In genomic region chr3:194277547-194278091, GRCh38 we compare ENCODE assay signal across 9 cellular contexts.
A peak's percentile ranks its signal among the peaks of the same experiment; 100 is the strongest.
DNase-seq lines count a peak whose midpoint lies in the region; ATAC-seq, FAIRE-seq and TF ChIP-seq lines count a peak whose summit lies in the region.
"Had no signal": no experiment of that assay in that cellular context is flagged by ENCODE, and none has a peak within 500 bp of the region (broad histone marks: within the 10 kb centered on the region; RNA-seq: fewer than 3 reads in every experiment).

No MANE protein-coding gene starts in this region.

- H4K20me1 ChIP-seq in HepG2 (ENCODE audit: insufficient read depth, low read length), result no peaks in the 10 kb centered on the region

- H3K36me3 Mint-ChIP-seq in central memory CD8-positive, alpha-beta T cell (ENCODE audit: insufficient read depth), result peaks cover 8% of the 10 kb centered on the region
- H3K36me3 Mint-ChIP-seq in stimulated activated effector memory CD8-positive, alpha-beta T cell treated with anti-CD3 and anti-CD28 coated beads, Interleukin-12 subunit alpha, Interleukin-12 subunit beta, amount 100 ng/mL, for 72 hours, result peaks cover 15% of the 10 kb centered on the region

- TF ChIP-seq RAD21 in HepG2 (CRISPR knock-in tag; IDR thresholded peaks at IDR 0.05), result no peak

- BruUV-seq in HepG2 (replicated peaks; lab: Mats Ljungman, UMichigan), result no TSS peak

- in situ Hi-C loops in HepG2 (cut with HindIII; ENCODE audit: extremely low pct_ligation_motif_present, low pct_unique_long_range_greater_than_20kb), result no loop called here

- no peak overlapping the region for H3K9ac ChIP-seq in HepG2 (ENCODE audit: insufficient read depth, low read depth, low read length)

- H3K27me3 Mint-ChIP-seq in central memory CD8-positive, alpha-beta T cell, result peaks cover 28% of the 10 kb centered on the region

- peak overlapping the region; percentile 6 for H3K27ac Mint-ChIP-seq in central memory CD8-positive, alpha-beta T cell (ENCODE audit: low read depth)
- peak overlapping the region; percentile 52 for H3K27ac Mint-ChIP-seq in stimulated activated effector memory CD8-positive, alpha-beta T cell treated with anti-CD3 and anti-CD28 coated beads, Interleukin-12 subunit alpha, Interleukin-12 subunit beta, amount 100 ng/mL, for 72 hours

- peaks cover 4 to 46% of the 10 kb centered on the region in 2 experiments; a peak in 4 of 5 replicates for H3K27me3 ChIP-seq in HepG2 (ENCODE audit: control insufficient read depth in 1 of 2, insufficient read depth in 2 of 2, low read length in 2 of 2)

- H3K36me3 ChIP-seq in HepG2 (replicated peaks in 1 of 2; ENCODE audit: control insufficient read depth in 1 of 2, insufficient read depth in 2 of 2, low read length in 2 of 2), result no peaks in the 10 kb centered on the region
- H3K36me3 ChIP-seq: WERI-Rb-1 had no signal

- H3K4me1 ChIP-seq in HepG2 (ENCODE audit: insufficient read depth, low read length), result peaks cover 11% of the 10 kb centered on the region

- no peak overlapping the region for H2AFZ ChIP-seq in HepG2 (ENCODE audit: low read length)

- H3K9me3 ChIP-seq in HepG2 (ENCODE audit: low read length), result no peaks in the 10 kb centered on the region

- no peak for TF ChIP-seq POLR2A in HepG2 (IDR thresholded peaks at IDR 0.05; ENCODE audit: insufficient read depth in 1 of 2, low read depth in 2 of 2, low read length in 2 of 2)

- intact Hi-C loops in HepG2 (cut with micrococcal nuclease; ENCODE audit: unreplicated experiment), result no loop called here

- 32% methylated on average over 7 of the region's 11 CpGs for WGBS in HepG2 (ENCODE audit: low lambda C conversion rate)

- peak; percentile 81 for DNase-seq in M059J (ENCODE audit: low read depth)
- no peak for DNase-seq in central memory CD8-positive, alpha-beta T cell (ENCODE audit: low spot score in 2 of 2)
- DNase-seq in HepG2 (ENCODE audit: low spot score), result no peak
- DNase-seq in stimulated activated effector memory CD8-positive, alpha-beta T cell treated with anti-CD3 and anti-CD28 coated beads, Interleukin-12 subunit alpha, Interleukin-12 subunit beta, amount 100 ng/mL, for 72 hours (ENCODE audit: low spot score in 2 of 2), result no peak
- no peak for DNase-seq in T-helper 9 cell
- no peak for DNase-seq in activated CD4-positive, CD25-positive, alpha-beta regulatory T cell (lab: John Stamatoyannopoulos, UW)
- no peak for DNase-seq in germinal center (ENCODE audit: low spot score)
- DNase-seq: WERI-Rb-1 had no signal

- no peak for TF ChIP-seq CTCF in HepG2 (CRISPR knock-in tag; IDR thresholded peaks at IDR 0.05)

- TF ChIP-seq EP300 in HepG2 (IDR thresholded peaks at IDR 0.05; ENCODE audit: low read depth in 2 of 2, low read length in 2 of 2) (no peak), HepG2 (CRISPR knock-in tag; IDR thresholded peaks at IDR 0.05; ENCODE audit: borderline replicate concordance) (no peak)

- peak overlapping the region; percentile 23; the same call in 1 of the 2 replicates for H3K4me2 ChIP-seq in HepG2 (ENCODE audit: low read depth, low read length)

- POLR2A ChIA-PET in HepG2 (lab: Yijun Ruan, JAX), result no interaction called here

- CTCF ChIA-PET in HepG2 (lab: Yijun Ruan, JAX; ENCODE audit: low intra/inter-chr PET ratio, low total read pairs), result no interaction called here

- no peaks in the 10 kb centered on the region for H3K9me3 Mint-ChIP-seq in central memory CD8-positive, alpha-beta T cell
- no peaks in the 10 kb centered on the region for H3K9me3 Mint-ChIP-seq in stimulated activated effector memory CD8-positive, alpha-beta T cell treated with anti-CD3 and anti-CD28 coated beads, Interleukin-12 subunit alpha, Interleukin-12 subunit beta, amount 100 ng/mL, for 72 hours

- no peak overlapping the region; a peak in 1 of 6 replicates for H3K4me3 ChIP-seq in HepG2 (replicated peaks in 1 of 3; ENCODE audit: insufficient read depth in 1 of 3, low read depth in 2 of 3, low read length in 3 of 3)

- no peak overlapping the region for H3K27ac ChIP-seq in HepG2 (ENCODE audit: extremely low read length, insufficient read depth, low read length)
- H3K27ac ChIP-seq: WERI-Rb-1 had no signal

- FAIRE-seq in HepG2 (lab: Jason Lieb, UNC), result no peak

- H3K4me3 Mint-ChIP-seq in central memory CD8-positive, alpha-beta T cell, result no peak overlapping the region
- no peak overlapping the region for H3K4me3 Mint-ChIP-seq in stimulated activated effector memory CD8-positive, alpha-beta T cell treated with anti-CD3 and anti-CD28 coated beads, Interleukin-12 subunit alpha, Interleukin-12 subunit beta, amount 100 ng/mL, for 72 hours

- H3K4me1 Mint-ChIP-seq in central memory CD8-positive, alpha-beta T cell, result peaks cover 7% of the 10 kb centered on the region
- peaks cover 13% of the 10 kb centered on the region for H3K4me1 Mint-ChIP-seq in stimulated activated effector memory CD8-positive, alpha-beta T cell treated with anti-CD3 and anti-CD28 coated beads, Interleukin-12 subunit alpha, Interleukin-12 subunit beta, amount 100 ng/mL, for 72 hours

- no peaks in the 10 kb centered on the region for H3K79me2 ChIP-seq in HepG2 (ENCODE audit: insufficient read depth, low read length)

- ATAC-seq in central memory CD8-positive, alpha-beta T cell (replicated peaks; ENCODE audit: extremely low read depth, poor library complexity, severe bottlenecking), result no peak
- ATAC-seq in HepG2 (peak; percentile 5; the same call in 2 of the 3 replicates), GM18873 (IDR thresholded peaks at IDR 0.05; ENCODE audit: low FRiP score, unreplicated experiment) (no peak)
- ATAC-seq in stimulated activated effector memory CD8-positive, alpha-beta T cell treated with anti-CD3 and anti-CD28 coated beads, Interleukin-12 subunit alpha, Interleukin-12 subunit beta, amount 100 ng/mL, for 72 hours, result no peak

TF ChIP-seq in HepG2, 621 proteins besides CTCF, POLR2A, EP300 and RAD21:
- TF ChIP-seq ZNF597 (CRISPR knock-in tag; IDR thresholded peaks at IDR 0.05) (no peak), DZIP1 (CRISPR knock-in tag; IDR thresholded peaks at IDR 0.05) (no peak), HOMEZ (CRISPR knock-in tag; IDR thresholded peaks at IDR 0.05; ENCODE audit: low read depth) (no peak), ISL2 (CRISPR knock-in tag; IDR thresholded peaks at IDR 0.05) (no peak), ZNF547 (CRISPR knock-in tag; IDR thresholded peaks at IDR 0.05) (no peak), ZNF326 (CRISPR knock-in tag; IDR thresholded peaks at IDR 0.05; ENCODE audit: borderline replicate concordance) (no peak), NCOA1 (CRISPR knock-in tag; IDR thresholded peaks at IDR 0.05) (no peak), FOXK2 (IDR thresholded peaks at IDR 0.05) (no peak), AKAP8 (CRISPR knock-in tag; IDR thresholded peaks at IDR 0.05) (no peak)
